In genomic region chr18:62526098-62527025, GRCh38 we compare ENCODE assay signal across 1 cellular context.
TF ChIP-seq lines count a peak whose summit lies in the region.

No MANE protein-coding gene starts in this region.

TF ChIP-seq in K562, 482 proteins besides CTCF, POLR2A, EP300 and RAD21 (continued from another document and continues in another):
- TF ChIP-seq E2F5 (CRISPR knock-in tag; IDR thresholded peaks at IDR 0.05) = no peak
- TF ChIP-seq GABPA (tag; conservative IDR thresholded peaks at IDR 0.05; ENCODE audit: low read depth) = peak; percentile 20; the same call in 1 of the 2 replicates
- no peak for TF ChIP-seq CEBPG (CRISPR knock-in tag; IDR thresholded peaks at IDR 0.05)
- TF ChIP-seq CEBPG (tag; conservative IDR thresholded peaks at IDR 0.05 in 1 of 2, IDR thresholded peaks at IDR 0.05 in 1 of 2) = no peak
- TF ChIP-seq LARP7 (IDR thresholded peaks at IDR 0.05) = no peak
- no peak for TF ChIP-seq ZNF143 (CRISPR knock-in tag; IDR thresholded peaks at IDR 0.05)
- TF ChIP-seq NFYB (IDR thresholded peaks at IDR 0.05; ENCODE audit: extremely low read depth, insufficient read length) = no peak
- TF ChIP-seq ZNF507 (tag; conservative IDR thresholded peaks at IDR 0.05) = no peak
- TF ChIP-seq CBX3 (IDR thresholded peaks at IDR 0.05; ENCODE audit: borderline replicate concordance in 1 of 2, low read length in 2 of 2) = no peak; a peak in 1 of 3 replicates
- TF ChIP-seq CEBPB (tag; IDR thresholded peaks at IDR 0.05) = no peak
- TF ChIP-seq SMARCE1 (IDR thresholded peaks at IDR 0.05) = 0 out of 2 replicates have a peak, but pooled peaks have one; percentile 47
- no peak for TF ChIP-seq SETDB1 (IDR thresholded peaks at IDR 0.05; ENCODE audit: low read length)
- TF ChIP-seq SREBF2 (CRISPR knock-in tag; IDR thresholded peaks at IDR 0.05) = no peak
- no peak for TF ChIP-seq RFX7 (CRISPR knock-in tag; IDR thresholded peaks at IDR 0.05)
- no peak for TF ChIP-seq BRD4 (IDR thresholded peaks at IDR 0.05)
- TF ChIP-seq ILK (tag; IDR thresholded peaks at IDR 0.05; ENCODE audit: borderline replicate concordance, low read depth) = no peak
- no peak for TF ChIP-seq FUS (optimal IDR thresholded peaks at IDR 0.05; ENCODE audit: low read depth, low read length)
- TF ChIP-seq ZFX (CRISPR knock-in tag; IDR thresholded peaks at IDR 0.05) = peak; percentile 84
- TF ChIP-seq SPI1 (IDR thresholded peaks at IDR 0.05; ENCODE audit: borderline replicate concordance, low read depth, low read length) = no peak
- TF ChIP-seq, protein P1, sequence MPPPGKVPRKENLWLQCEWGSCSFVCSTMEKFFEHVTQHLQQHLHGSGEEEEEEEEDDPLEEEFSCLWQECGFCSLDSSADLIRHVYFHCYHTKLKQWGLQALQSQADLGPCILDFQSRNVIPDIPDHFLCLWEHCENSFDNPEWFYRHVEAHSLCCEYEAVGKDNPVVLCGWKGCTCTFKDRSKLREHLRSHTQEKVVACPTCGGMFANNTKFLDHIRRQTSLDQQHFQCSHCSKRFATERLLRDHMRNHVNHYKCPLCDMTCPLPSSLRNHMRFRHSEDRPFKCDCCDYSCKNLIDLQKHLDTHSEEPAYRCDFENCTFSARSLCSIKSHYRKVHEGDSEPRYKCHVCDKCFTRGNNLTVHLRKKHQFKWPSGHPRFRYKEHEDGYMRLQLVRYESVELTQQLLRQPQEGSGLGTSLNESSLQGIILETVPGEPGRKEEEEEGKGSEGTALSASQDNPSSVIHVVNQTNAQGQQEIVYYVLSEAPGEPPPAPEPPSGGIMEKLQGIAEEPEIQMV (tag; conservative IDR thresholded peaks at IDR 0.05; ENCODE audit: low read depth) = no peak
- TF ChIP-seq SMAD1 (IDR thresholded peaks at IDR 0.05; ENCODE audit: low read depth, low read length, partially characterized antibody) = no peak
- TF ChIP-seq, protein P2, sequence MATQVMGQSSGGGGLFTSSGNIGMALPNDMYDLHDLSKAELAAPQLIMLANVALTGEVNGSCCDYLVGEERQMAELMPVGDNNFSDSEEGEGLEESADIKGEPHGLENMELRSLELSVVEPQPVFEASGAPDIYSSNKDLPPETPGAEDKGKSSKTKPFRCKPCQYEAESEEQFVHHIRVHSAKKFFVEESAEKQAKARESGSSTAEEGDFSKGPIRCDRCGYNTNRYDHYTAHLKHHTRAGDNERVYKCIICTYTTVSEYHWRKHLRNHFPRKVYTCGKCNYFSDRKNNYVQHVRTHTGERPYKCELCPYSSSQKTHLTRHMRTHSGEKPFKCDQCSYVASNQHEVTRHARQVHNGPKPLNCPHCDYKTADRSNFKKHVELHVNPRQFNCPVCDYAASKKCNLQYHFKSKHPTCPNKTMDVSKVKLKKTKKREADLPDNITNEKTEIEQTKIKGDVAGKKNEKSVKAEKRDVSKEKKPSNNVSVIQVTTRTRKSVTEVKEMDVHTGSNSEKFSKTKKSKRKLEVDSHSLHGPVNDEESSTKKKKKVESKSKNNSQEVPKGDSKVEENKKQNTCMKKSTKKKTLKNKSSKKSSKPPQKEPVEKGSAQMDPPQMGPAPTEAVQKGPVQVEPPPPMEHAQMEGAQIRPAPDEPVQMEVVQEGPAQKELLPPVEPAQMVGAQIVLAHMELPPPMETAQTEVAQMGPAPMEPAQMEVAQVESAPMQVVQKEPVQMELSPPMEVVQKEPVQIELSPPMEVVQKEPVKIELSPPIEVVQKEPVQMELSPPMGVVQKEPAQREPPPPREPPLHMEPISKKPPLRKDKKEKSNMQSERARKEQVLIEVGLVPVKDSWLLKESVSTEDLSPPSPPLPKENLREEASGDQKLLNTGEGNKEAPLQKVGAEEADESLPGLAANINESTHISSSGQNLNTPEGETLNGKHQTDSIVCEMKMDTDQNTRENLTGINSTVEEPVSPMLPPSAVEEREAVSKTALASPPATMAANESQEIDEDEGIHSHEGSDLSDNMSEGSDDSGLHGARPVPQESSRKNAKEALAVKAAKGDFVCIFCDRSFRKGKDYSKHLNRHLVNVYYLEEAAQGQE (CRISPR knock-in tag; IDR thresholded peaks at IDR 0.05; ENCODE audit: low read depth) = no peak
- TF ChIP-seq HNRNPK (IDR thresholded peaks at IDR 0.05; ENCODE audit: low read depth, low read length, poor library complexity, severe bottlenecking) = no peak
- TF ChIP-seq ZNF146 (CRISPR knock-in tag; IDR thresholded peaks at IDR 0.05; ENCODE audit: unreplicated experiment) = no peak
- no peak for TF ChIP-seq ZNF274 (IDR thresholded peaks at IDR 0.05; ENCODE audit: borderline replicate concordance, low read depth, low read length)
- TF ChIP-seq FOXJ2 (tag; IDR thresholded peaks at IDR 0.05) = no peak
- TF ChIP-seq ELF1 (tag; IDR thresholded peaks at IDR 0.05) = no peak
- TF ChIP-seq ZNF764 (CRISPR knock-in tag; IDR thresholded peaks at IDR 0.05; ENCODE audit: low read depth) = no peak
- TF ChIP-seq SNAPC5 (CRISPR knock-in tag; IDR thresholded peaks at IDR 0.05) = no peak
- TF ChIP-seq ZNF224 (CRISPR knock-in tag; IDR thresholded peaks at IDR 0.05) = no peak
- TF ChIP-seq ZSCAN32 (CRISPR knock-in tag; IDR thresholded peaks at IDR 0.05) = no peak
- no peak for TF ChIP-seq ZNF184 (CRISPR knock-in tag; IDR thresholded peaks at IDR 0.05)
- TF ChIP-seq MCM5 (IDR thresholded peaks at IDR 0.05; ENCODE audit: low read depth) = no peak
- no peak for TF ChIP-seq SOX6 (IDR thresholded peaks at IDR 0.05)
- TF ChIP-seq NCOR1 (IDR thresholded peaks at IDR 0.05) = no peak
- TF ChIP-seq TARDBP (IDR thresholded peaks at IDR 0.05) = peak; percentile 60; the same call in 1 of the 2 replicates
- no peak for TF ChIP-seq ZZZ3 (IDR thresholded peaks at IDR 0.05)
- no peak; the same call in 1 of the 2 replicates for TF ChIP-seq CREB3L1 (IDR thresholded peaks at IDR 0.05; ENCODE audit: borderline replicate concordance, low read depth)
- no peak for TF ChIP-seq CHCHD3 (CRISPR knock-in tag; IDR thresholded peaks at IDR 0.05)
- 0 out of 2 replicates have a peak, but pooled peaks have one; percentile 7 for TF ChIP-seq KDM2B (CRISPR knock-in tag; IDR thresholded peaks at IDR 0.05)
- peak; percentile 67 for TF ChIP-seq HMGN3 (IDR thresholded peaks at IDR 0.05; ENCODE audit: borderline replicate concordance, extremely low read depth, insufficient read length, low read depth, low read length)
- TF ChIP-seq ZBTB5 (IDR thresholded peaks at IDR 0.05) = no peak
- TF ChIP-seq ERF (CRISPR knock-in tag; IDR thresholded peaks at IDR 0.05) = no peak
- TF ChIP-seq MCM7 (IDR thresholded peaks at IDR 0.05) = no peak
- no peak for TF ChIP-seq HBP1 (CRISPR knock-in tag; IDR thresholded peaks at IDR 0.05)
- no peak for TF ChIP-seq ZNF253 (CRISPR knock-in tag; conservative IDR thresholded peaks at IDR 0.05)
- TF ChIP-seq LCOR (CRISPR knock-in tag; IDR thresholded peaks at IDR 0.05) = no peak
- TF ChIP-seq SNRNP70 (optimal IDR thresholded peaks at IDR 0.05; ENCODE audit: low read depth, low read length) = no peak
- TF ChIP-seq MED1 (CRISPR knock-in tag; IDR thresholded peaks at IDR 0.05; ENCODE audit: borderline replicate concordance) = no peak
- no peak for TF ChIP-seq HES1 (IDR thresholded peaks at IDR 0.05; ENCODE audit: low read depth)
- no peak for TF ChIP-seq ZNF436 (CRISPR knock-in tag; IDR thresholded peaks at IDR 0.05)
- TF ChIP-seq ZNF696 (CRISPR knock-in tag; conservative IDR thresholded peaks at IDR 0.05) = no peak
- no peak for TF ChIP-seq ZNF583 (CRISPR knock-in tag; IDR thresholded peaks at IDR 0.05)
- TF ChIP-seq SLC30A9 (CRISPR knock-in tag; IDR thresholded peaks at IDR 0.05) = no peak
- no peak for TF ChIP-seq CBX2 (IDR thresholded peaks at IDR 0.05; ENCODE audit: insufficient read depth, low read length, poor library complexity, severe bottlenecking)
- no peak for TF ChIP-seq MBD2 (IDR thresholded peaks at IDR 0.05; ENCODE audit: borderline replicate concordance, low read depth)
- no peak for TF ChIP-seq FOXA3 (CRISPR knock-in tag; conservative IDR thresholded peaks at IDR 0.05 in 1 of 2, IDR thresholded peaks at IDR 0.05 in 1 of 2)
- TF ChIP-seq RBM15 (IDR thresholded peaks at IDR 0.05; ENCODE audit: insufficient read depth, low read length) = no peak
- no peak for TF ChIP-seq DIDO1 (tag; IDR thresholded peaks at IDR 0.05; ENCODE audit: low read depth)
- TF ChIP-seq, protein P3, sequence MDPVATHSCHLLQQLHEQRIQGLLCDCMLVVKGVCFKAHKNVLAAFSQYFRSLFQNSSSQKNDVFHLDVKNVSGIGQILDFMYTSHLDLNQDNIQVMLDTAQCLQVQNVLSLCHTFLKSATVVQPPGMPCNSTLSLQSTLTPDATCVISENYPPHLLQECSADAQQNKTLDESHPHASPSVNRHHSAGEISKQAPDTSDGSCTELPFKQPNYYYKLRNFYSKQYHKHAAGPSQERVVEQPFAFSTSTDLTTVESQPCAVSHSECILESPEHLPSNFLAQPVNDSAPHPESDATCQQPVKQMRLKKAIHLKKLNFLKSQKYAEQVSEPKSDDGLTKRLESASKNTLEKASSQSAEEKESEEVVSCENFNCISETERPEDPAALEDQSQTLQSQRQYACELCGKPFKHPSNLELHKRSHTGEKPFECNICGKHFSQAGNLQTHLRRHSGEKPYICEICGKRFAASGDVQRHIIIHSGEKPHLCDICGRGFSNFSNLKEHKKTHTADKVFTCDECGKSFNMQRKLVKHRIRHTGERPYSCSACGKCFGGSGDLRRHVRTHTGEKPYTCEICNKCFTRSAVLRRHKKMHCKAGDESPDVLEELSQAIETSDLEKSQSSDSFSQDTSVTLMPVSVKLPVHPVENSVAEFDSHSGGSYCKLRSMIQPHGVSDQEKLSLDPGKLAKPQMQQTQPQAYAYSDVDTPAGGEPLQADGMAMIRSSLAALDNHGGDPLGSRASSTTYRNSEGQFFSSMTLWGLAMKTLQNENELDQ (CRISPR knock-in tag; IDR thresholded peaks at IDR 0.05; ENCODE audit: borderline replicate concordance) = no peak
- no peak for TF ChIP-seq PTRF (tag; IDR thresholded peaks at IDR 0.05)
- peak; percentile 45; the same call in 1 of the 2 replicates for TF ChIP-seq GMEB1 (CRISPR knock-in tag; IDR thresholded peaks at IDR 0.05)
